26 cellular contexts compared by ENCODE assay signal in genomic region chr10:132679217-132679595, GRCh38.
DNase-seq lines count a peak whose midpoint lies in the region; ATAC-seq and TF ChIP-seq lines count a peak whose summit lies in the region.
"Had no signal": no experiment of that assay in that cellular context is flagged by ENCODE, and none has a peak within 500 bp of the region (broad histone marks: within the 10 kb centered on the region; RNA-seq: fewer than 3 reads in every experiment).

No MANE protein-coding gene starts in this region.

- TF ChIP-seq CTCF in WTC11 (IDR thresholded peaks at IDR 0.05): no peak
- TF ChIP-seq CTCF in type B pancreatic cell (conservative IDR thresholded peaks at IDR 0.05): no peak

- H3K9me3 Mint-ChIP-seq in WTC11 (peaks cover 39% of the 10 kb centered on the region), type B pancreatic cell (no peaks in the 10 kb centered on the region)
- H3K9me3 Mint-ChIP-seq: activated naive CD4-positive, alpha-beta T cell treated with anti-CD3 and anti-CD28 coated beads, Interleukin-2, amount 50 U/mL, for 24 hours; CD8-positive, alpha-beta T cell; central memory CD8-positive, alpha-beta T cell; HFFc6 had no signal

- H3K4me1 Mint-ChIP-seq in WTC11 (no peaks in the 10 kb centered on the region), type B pancreatic cell (ENCODE audit: unreplicated experiment) (no peaks in the 10 kb centered on the region)
- H3K4me1 Mint-ChIP-seq: GM23338 had no signal

- DNase-seq in activated effector memory CD4-positive, alpha-beta T cell treated with anti-CD3 and anti-CD28 coated beads, Interleukin-2, amount 50 U/mL, for 16 hours: peak; percentile 30
- no peak for DNase-seq in activated effector memory CD4-positive, alpha-beta T cell treated with Interleukin-2 at 50 U/mL for 16 hours
- DNase-seq in WTC11 (ENCODE audit: low spot score): peak; percentile 3
- peak; percentile 78 for DNase-seq in mesenteric fat pad (ENCODE audit: low spot score)
- peak; percentile 58 for DNase-seq in type B pancreatic cell (ENCODE audit: extremely low spot score, unreplicated experiment)
- no peak for DNase-seq in H4 (ENCODE audit: low spot score)
- DNase-seq in NCI-H226: no peak
- DNase-seq: activated CD4-positive, alpha-beta T cell treated with anti-CD3 and anti-CD28 coated beads for 4 hours; CD8-positive, alpha-beta T cell; HFFc6; hippocampal formation; Kasumi-1; left ventricle myocardium inferior; midbrain; naive thymus-derived CD4-positive, alpha-beta T cell; NCI-H1436; NCI-H446 treated with DMSO at 0.1 percent for 48 hours; NCI-H82; retina; substantia nigra had no signal

- CTCF ChIA-PET in WTC11 (lab: Charles Lee): interaction anchor here (0.5 kb wide), 1 partner anchor 444 kb away, joined by 3 read pairs; no protein-coding TSS in a partner anchor

- ATAC-seq in WTC11 (no peak), GM21515 (IDR thresholded peaks at IDR 0.05; ENCODE audit: unreplicated experiment) (no peak)
- ATAC-seq: A549; CD8-positive, alpha-beta T cell; GM23338; naive thymus-derived CD4-positive, alpha-beta T cell; SK-N-SH treated with all-trans-retinoic acid at 6 μM for 48 hours had no signal

- POLR2A ChIA-PET in WTC11 (lab: Charles Lee): no interaction called here

- H3K36me3 Mint-ChIP-seq in WTC11: peaks cover 26% of the 10 kb centered on the region
- peaks cover 8% of the 10 kb centered on the region for H3K36me3 Mint-ChIP-seq in type B pancreatic cell

- no peaks in the 10 kb centered on the region for H3K27me3 Mint-ChIP-seq in WTC11 (ENCODE audit: low read depth)
- peaks cover 7% of the 10 kb centered on the region for H3K27me3 Mint-ChIP-seq in type B pancreatic cell
- H3K27me3 Mint-ChIP-seq: activated naive CD4-positive, alpha-beta T cell treated with anti-CD3 and anti-CD28 coated beads, Interleukin-2, amount 50 U/mL, for 24 hours; central memory CD8-positive, alpha-beta T cell; naive thymus-derived CD4-positive, alpha-beta T cell had no signal

- no peak overlapping the region for H3K4me3 Mint-ChIP-seq in WTC11
- no peak overlapping the region for H3K4me3 Mint-ChIP-seq in type B pancreatic cell
- H3K4me3 Mint-ChIP-seq: activated naive CD4-positive, alpha-beta T cell treated with anti-CD3 and anti-CD28 coated beads, Interleukin-2, amount 50 U/mL, for 24 hours; CD8-positive, alpha-beta T cell; central memory CD8-positive, alpha-beta T cell; GM23338; HFFc6 had no signal

- H3K27ac Mint-ChIP-seq in WTC11: no peak overlapping the region
- no peak overlapping the region for H3K27ac Mint-ChIP-seq in type B pancreatic cell
- H3K27ac Mint-ChIP-seq: CD8-positive, alpha-beta T cell; GM23338 had no signal

TF ChIP-seq in WTC11, 78 proteins besides CTCF, POLR2A, EP300 and RAD21:
- TF ChIP-seq OVOL2 (CRISPR knock-in tag; IDR thresholded peaks at IDR 0.05; ENCODE audit: borderline replicate concordance) (no peak), CREB1 (CRISPR knock-in tag; IDR thresholded peaks at IDR 0.05) (no peak), ZNF317 (CRISPR knock-in tag; IDR thresholded peaks at IDR 0.05; ENCODE audit: borderline replicate concordance, low read depth) (no peak), ZNF263 (CRISPR knock-in tag; IDR thresholded peaks at IDR 0.05; ENCODE audit: low read depth) (no peak), ZNF232 (CRISPR knock-in tag; IDR thresholded peaks at IDR 0.05) (no peak), MYBL2 (CRISPR knock-in tag; IDR thresholded peaks at IDR 0.05) (no peak), E2F5 (CRISPR knock-in tag; IDR thresholded peaks at IDR 0.05) (no peak), GTF2I (CRISPR knock-in tag; conservative IDR thresholded peaks at IDR 0.05) (no peak), TEAD1 (CRISPR knock-in tag; IDR thresholded peaks at IDR 0.05) (no peak)
- TF ChIP-seq, protein P1, sequence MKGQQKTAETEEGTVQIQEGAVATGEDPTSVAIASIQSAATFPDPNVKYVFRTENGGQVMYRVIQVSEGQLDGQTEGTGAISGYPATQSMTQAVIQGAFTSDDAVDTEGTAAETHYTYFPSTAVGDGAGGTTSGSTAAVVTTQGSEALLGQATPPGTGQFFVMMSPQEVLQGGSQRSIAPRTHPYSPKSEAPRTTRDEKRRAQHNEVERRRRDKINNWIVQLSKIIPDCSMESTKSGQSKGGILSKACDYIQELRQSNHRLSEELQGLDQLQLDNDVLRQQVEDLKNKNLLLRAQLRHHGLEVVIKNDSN (CRISPR knock-in tag; IDR thresholded peaks at IDR 0.05): no peak

Comparison
In these comparisons a context has a peak if more than half of its experiments do, and no peak if none do; other contexts are left out.
1. DNase-seq: peak in activated effector memory CD4-positive, alpha-beta T cell treated with anti-CD3 and anti-CD28 coated beads, Interleukin-2, amount 50 U/mL, for 16 hours (single experiment), WTC11 (single experiment), mesenteric fat pad (single experiment) and type B pancreatic cell (single experiment); none in activated effector memory CD4-positive, alpha-beta T cell treated with Interleukin-2 at 50 U/mL for 16 hours (single experiment), H4 (single experiment) and NCI-H226 (single experiment).